Comparison of ENCODE assay signal across 8 cellular contexts in the genomic region with DNA sequence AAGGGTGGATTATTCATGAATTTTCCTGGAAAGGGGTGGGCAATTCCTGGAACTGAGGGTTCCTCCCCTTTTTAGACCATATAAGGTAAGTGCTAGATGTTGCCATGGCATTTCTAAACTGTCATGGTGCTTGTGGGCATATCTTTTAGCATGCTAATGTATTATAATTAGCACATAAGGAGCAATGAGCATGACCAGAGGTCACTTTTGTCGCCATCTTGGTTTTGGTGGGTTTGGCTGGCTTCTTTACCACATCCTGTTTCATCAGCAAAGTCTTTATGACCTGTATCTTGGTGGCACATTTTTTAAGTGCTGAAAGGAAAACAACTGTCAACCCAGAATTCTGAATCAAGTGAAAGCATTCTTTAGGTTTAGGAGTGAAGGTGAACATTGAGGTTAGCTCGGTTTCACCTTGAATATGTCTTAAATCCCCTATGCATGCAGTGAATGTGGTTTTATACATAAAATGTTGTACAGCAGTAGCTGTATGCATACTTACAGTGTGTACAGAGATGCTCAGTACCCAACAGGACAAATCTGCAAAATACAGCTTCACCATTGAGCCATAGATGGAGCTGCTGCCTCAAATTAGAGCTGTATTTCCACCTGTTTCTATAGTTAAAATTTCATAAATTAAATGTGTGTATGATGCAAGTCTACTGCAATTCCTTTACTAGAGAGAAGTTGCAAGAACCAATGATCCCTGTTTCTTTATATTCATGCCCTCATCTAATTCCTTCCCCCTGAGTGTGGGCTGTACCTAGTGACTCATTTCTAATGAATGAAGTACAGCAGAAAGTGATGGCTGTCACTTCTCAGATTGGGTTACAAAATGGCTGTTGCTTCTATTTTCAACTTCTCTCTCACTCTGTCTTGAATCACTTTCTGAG. TPM values are rescaled to one million over a fixed set of nuclear protein-coding genes. Genes with fewer than 3 reads are reported as not detected.
A peak's percentile ranks its signal among the peaks of the same experiment; 100 is the strongest.
DNase-seq lines count a peak whose midpoint lies in the region; ATAC-seq and TF ChIP-seq lines count a peak whose summit lies in the region.

No MANE protein-coding gene starts in this region.

- peaks cover 17% of the 10 kb centered on the region for H3K27me3 Mint-ChIP-seq in activated CD8-positive, alpha-beta T cell treated with anti-CD3 and anti-CD28 coated beads for 36 hours

- DNase-seq in AG09309 (ENCODE audit: low read depth) (peak; percentile 90), HS-5 (ENCODE audit: low read depth) (peak; percentile 88), left lobe of liver (ENCODE audit: low spot score) (no peak), SHP77 (lab: John Stamatoyannopoulos, UW) (no peak), NCI-H1417 treated with DMSO at 0.1 percent for 48 hours (lab: John Stamatoyannopoulos, UW) (no peak), SK-N-DZ (ENCODE audit: low spot score) (no peak)
- peak; percentile 70 for DNase-seq in activated CD8-positive, alpha-beta T cell treated with anti-CD3 and anti-CD28 coated beads for 36 hours

- H3K4me3 Mint-ChIP-seq in activated CD8-positive, alpha-beta T cell treated with anti-CD3 and anti-CD28 coated beads for 36 hours, result no peak overlapping the region

- H3K4me1 Mint-ChIP-seq in activated CD8-positive, alpha-beta T cell treated with anti-CD3 and anti-CD28 coated beads for 36 hours (ENCODE audit: low read depth), result peaks cover 17% of the 10 kb centered on the region

- ATAC-seq in activated CD8-positive, alpha-beta T cell treated with anti-CD3 and anti-CD28 coated beads for 36 hours, result peak; percentile 80
- ATAC-seq in left lobe of liver, result peak; percentile 63
- no peak for ATAC-seq in GM21360 (IDR thresholded peaks at IDR 0.05; ENCODE audit: unreplicated experiment)

- POLR2A ChIA-PET in activated CD8-positive, alpha-beta T cell treated with anti-CD3 and anti-CD28 coated beads for 36 hours (lab: Charles Lee), result interaction anchor here (0.9 kb wide), 1 partner anchor 56 kb away, joined by 4 read pairs; a partner anchor contains a TSS

- peak; percentile 45 for TF ChIP-seq CTCF in AG09309 (IDR thresholded peaks at IDR 0.05; ENCODE audit: control insufficient read depth, insufficient read depth, low read depth, low read length, missing control alignments)
- TF ChIP-seq CTCF in activated CD8-positive, alpha-beta T cell treated with anti-CD3 and anti-CD28 coated beads for 36 hours (IDR thresholded peaks at IDR 0.05), result no peak

- intact Hi-C loops in activated CD8-positive, alpha-beta T cell treated with anti-CD3 and anti-CD28 coated beads for 36 hours (cut with micrococcal nuclease), result no loop called here

- H3K36me3 Mint-ChIP-seq in activated CD8-positive, alpha-beta T cell treated with anti-CD3 and anti-CD28 coated beads for 36 hours (ENCODE audit: low read depth), result no peaks in the 10 kb centered on the region

- peaks cover 14% of the 10 kb centered on the region for H3K9me3 Mint-ChIP-seq in activated CD8-positive, alpha-beta T cell treated with anti-CD3 and anti-CD28 coated beads for 36 hours

- H3K4me3 ChIP-seq in AG09309 (ENCODE audit: control insufficient read depth, low read depth, low read length), result no peak overlapping the region

- CTCF ChIA-PET in activated CD8-positive, alpha-beta T cell treated with anti-CD3 and anti-CD28 coated beads for 36 hours (lab: Charles Lee), result interaction anchor here (1.4 to 2.3 kb wide), 3 partner anchors 11 to 66 kb away, joined by 5 to 7 read pairs (median 6); no protein-coding TSS in a partner anchor

- H3K27ac Mint-ChIP-seq in activated CD8-positive, alpha-beta T cell treated with anti-CD3 and anti-CD28 coated beads for 36 hours, result peak overlapping the region; percentile 64

RNA-seq across cellular contexts. Expression of a gene that starts 25.3 kb away (rescaled TPM):
- not detected for total RNA-seq in activated CD8-positive, alpha-beta T cell treated with anti-CD3 and anti-CD28 coated beads for 36 hours
- total RNA-seq in left lobe of liver, result 7.0 TPM
- polyA plus RNA-seq in SK-N-DZ (2014; cell fraction: cytosol; rRNA removed), result not detected in 2 replicates
- polyA plus RNA-seq in SK-N-DZ (2014; cell fraction: nucleus; rRNA removed), result not detected in 2 replicates

RNA-seq across cellular contexts. Expression of a gene that starts 55.6 kb away (rescaled TPM):
- 1 to 10 TPM; 7.4 to 8.3 TPM for total RNA-seq in activated CD8-positive, alpha-beta T cell treated with anti-CD3 and anti-CD28 coated beads for 36 hours
- total RNA-seq in left lobe of liver, result 29.6 TPM
- polyA plus RNA-seq in SK-N-DZ (2014; cell fraction: cytosol; rRNA removed), result 16.6 and 18.6 TPM in 2 replicates
- polyA plus RNA-seq in SK-N-DZ (2014; cell fraction: nucleus; rRNA removed), result 8.1 and 8.3 TPM in 2 replicates

RNA-seq across cellular contexts. Expression of a gene that starts 58.6 kb away (rescaled TPM):
- not detected for total RNA-seq in activated CD8-positive, alpha-beta T cell treated with anti-CD3 and anti-CD28 coated beads for 36 hours
- total RNA-seq in left lobe of liver, result not detected
- polyA plus RNA-seq in SK-N-DZ (2014; cell fraction: cytosol; rRNA removed), result not detected in 2 replicates
- not detected in 2 replicates for polyA plus RNA-seq in SK-N-DZ (2014; cell fraction: nucleus; rRNA removed)

Comparison
In these comparisons a context has a peak if more than half of its experiments do, and no peak if none do; other contexts are left out.
1. DNase-seq: peak in AG09309 (single experiment), HS-5 (single experiment) and activated CD8-positive, alpha-beta T cell treated with anti-CD3 and anti-CD28 coated beads for 36 hours (single experiment); none in left lobe of liver (single experiment), SHP77 (0 of 2), NCI-H1417 treated with DMSO at 0.1 percent for 48 hours (single experiment) and SK-N-DZ (single experiment).